2 cellular contexts compared by ENCODE assay signal in the genomic region with DNA sequence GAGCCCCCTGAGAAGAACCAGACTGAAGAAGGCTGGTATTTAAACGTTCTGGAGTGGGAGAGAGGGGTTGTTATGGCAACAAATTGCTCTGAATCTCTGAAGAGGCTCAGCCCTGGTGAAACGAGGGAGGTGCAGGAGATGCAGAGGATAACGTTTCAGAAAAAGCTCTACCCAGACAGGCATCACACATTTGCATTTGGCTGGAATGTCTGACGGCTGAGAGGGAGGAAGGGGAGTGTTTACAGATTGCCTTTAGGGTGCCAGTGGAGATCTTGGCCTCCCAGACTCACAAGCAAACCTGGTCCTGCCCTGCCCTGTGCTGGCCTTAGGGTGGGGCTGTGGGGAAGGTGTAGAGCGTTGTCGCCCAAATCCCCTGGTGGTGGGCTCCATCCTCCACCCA.
A peak's percentile ranks its signal among the peaks of the same experiment; 100 is the strongest.
TF ChIP-seq lines count a peak whose summit lies in the region.

No MANE protein-coding gene starts in this region.

TF ChIP-seq in K562, 482 proteins besides CTCF, POLR2A, EP300 and RAD21:
- TF ChIP-seq RFX1 (IDR thresholded peaks at IDR 0.05): peak; percentile 34; the same call in 1 of the 2 replicates
- TF ChIP-seq ZNF197 (CRISPR knock-in tag; IDR thresholded peaks at IDR 0.05; ENCODE audit: low read depth): no peak
TF ChIP-seq in K562: peak in this region for 1.

TF ChIP-seq in neural cell, 6 proteins besides CTCF, POLR2A, EP300 and RAD21:
- TF ChIP-seq MXI1 (conservative IDR thresholded peaks at IDR 0.05; ENCODE audit: poor library complexity, severe bottlenecking) (no peak), POLR2AphosphoS5 (IDR thresholded peaks at IDR 0.05) (no peak), TAF1 (IDR thresholded peaks at IDR 0.05; ENCODE audit: low read depth) (no peak), SMC3 (conservative IDR thresholded peaks at IDR 0.05; ENCODE audit: poor library complexity) (no peak), EZH2 (IDR thresholded peaks at IDR 0.05; ENCODE audit: borderline replicate concordance, insufficient read depth, low read length, poor library complexity, severe bottlenecking) (no peak)
- TF ChIP-seq, protein P1, sequence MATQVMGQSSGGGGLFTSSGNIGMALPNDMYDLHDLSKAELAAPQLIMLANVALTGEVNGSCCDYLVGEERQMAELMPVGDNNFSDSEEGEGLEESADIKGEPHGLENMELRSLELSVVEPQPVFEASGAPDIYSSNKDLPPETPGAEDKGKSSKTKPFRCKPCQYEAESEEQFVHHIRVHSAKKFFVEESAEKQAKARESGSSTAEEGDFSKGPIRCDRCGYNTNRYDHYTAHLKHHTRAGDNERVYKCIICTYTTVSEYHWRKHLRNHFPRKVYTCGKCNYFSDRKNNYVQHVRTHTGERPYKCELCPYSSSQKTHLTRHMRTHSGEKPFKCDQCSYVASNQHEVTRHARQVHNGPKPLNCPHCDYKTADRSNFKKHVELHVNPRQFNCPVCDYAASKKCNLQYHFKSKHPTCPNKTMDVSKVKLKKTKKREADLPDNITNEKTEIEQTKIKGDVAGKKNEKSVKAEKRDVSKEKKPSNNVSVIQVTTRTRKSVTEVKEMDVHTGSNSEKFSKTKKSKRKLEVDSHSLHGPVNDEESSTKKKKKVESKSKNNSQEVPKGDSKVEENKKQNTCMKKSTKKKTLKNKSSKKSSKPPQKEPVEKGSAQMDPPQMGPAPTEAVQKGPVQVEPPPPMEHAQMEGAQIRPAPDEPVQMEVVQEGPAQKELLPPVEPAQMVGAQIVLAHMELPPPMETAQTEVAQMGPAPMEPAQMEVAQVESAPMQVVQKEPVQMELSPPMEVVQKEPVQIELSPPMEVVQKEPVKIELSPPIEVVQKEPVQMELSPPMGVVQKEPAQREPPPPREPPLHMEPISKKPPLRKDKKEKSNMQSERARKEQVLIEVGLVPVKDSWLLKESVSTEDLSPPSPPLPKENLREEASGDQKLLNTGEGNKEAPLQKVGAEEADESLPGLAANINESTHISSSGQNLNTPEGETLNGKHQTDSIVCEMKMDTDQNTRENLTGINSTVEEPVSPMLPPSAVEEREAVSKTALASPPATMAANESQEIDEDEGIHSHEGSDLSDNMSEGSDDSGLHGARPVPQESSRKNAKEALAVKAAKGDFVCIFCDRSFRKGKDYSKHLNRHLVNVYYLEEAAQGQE (IDR thresholded peaks at IDR 0.05; ENCODE audit: borderline replicate concordance): no peak
